Comparison of ENCODE assay signal across 8 cellular contexts in genomic region chrX:15143050-15143824, GRCh38.
DNase-seq lines count a peak whose midpoint lies in the region; ATAC-seq and TF ChIP-seq lines count a peak whose summit lies in the region.

No MANE protein-coding gene starts in this region.

- H3K18ac ChIP-seq in mesenchymal stem cell (ENCODE audit: low read depth in 1 of 2, low read length in 2 of 2) = no peak overlapping the region

- WGBS in mesenchymal stem cell = 60% methylated on average over 2 of the region's 6 CpGs

- no peak overlapping the region for H2BK5ac ChIP-seq in mesenchymal stem cell (ENCODE audit: low read depth, low read length, poor library complexity, severe bottlenecking)

- peak; percentile 86 for ATAC-seq in GM23338
- peak; percentile 60 for ATAC-seq in activated CD4-positive, alpha-beta T cell treated with anti-CD3 and anti-CD28 coated beads for 36 hours
- no peak for ATAC-seq in GM19452 (IDR thresholded peaks at IDR 0.05; ENCODE audit: unreplicated experiment)

- DNase-seq in G401 (ENCODE audit: low spot score) (peak; percentile 61), GM23338 (ENCODE audit: low spot score) (peak; percentile 66), NCI-H2081 (lab: John Stamatoyannopoulos, UW) (peak; percentile 40 to 56), dermis blood vessel endothelial cell (peak; percentile 62), mesenchymal stem cell (peak; percentile 22)
- DNase-seq in activated CD4-positive, alpha-beta T cell treated with anti-CD3 and anti-CD28 coated beads for 36 hours = peak; percentile 70
- peak; percentile 33 for DNase-seq in stimulated activated naive CD4-positive, alpha-beta T cell treated with Interleukin-2 at 50 U/mL for 16 hours (lab: John Stamatoyannopoulos, UW)

- no peak overlapping the region for H2BK15ac ChIP-seq in mesenchymal stem cell (ENCODE audit: low read depth, poor library complexity, severe bottlenecking)

- no peak overlapping the region for H3K4me2 ChIP-seq in GM23338
- H3K4me2 ChIP-seq in mesenchymal stem cell (ENCODE audit: low read length, poor library complexity, severe bottlenecking) = no peak overlapping the region

- H3F3A ChIP-seq in GM23338 (replicated peaks; ENCODE audit: low read depth) = no peaks in the 10 kb centered on the region

- no peaks in the 10 kb centered on the region for H3K79me1 ChIP-seq in mesenchymal stem cell (replicated peaks; ENCODE audit: low read length, poor library complexity, severe bottlenecking)

- H4K91ac ChIP-seq in mesenchymal stem cell (ENCODE audit: low read length) = no peak overlapping the region

- H3K4ac ChIP-seq in mesenchymal stem cell (ENCODE audit: low read depth in 1 of 2, low read length in 2 of 2) = no peak overlapping the region

- no peaks in the 10 kb centered on the region for H3K9me2 ChIP-seq in GM23338 (ENCODE audit: insufficient read depth)

- H3K27ac ChIP-seq in GM23338 (ENCODE audit: low read depth) (no peak overlapping the region), mesenchymal stem cell (ENCODE audit: low read length, poor library complexity, severe bottlenecking) (no peak overlapping the region)

- no peak overlapping the region for H4K8ac ChIP-seq in mesenchymal stem cell (ENCODE audit: low read length)

- POLR2A ChIA-PET in activated CD4-positive, alpha-beta T cell treated with anti-CD3 and anti-CD28 coated beads for 36 hours (lab: Charles Lee) = no interaction called here

- TF ChIP-seq CTCF in GM23338 (conservative IDR thresholded peaks at IDR 0.05; ENCODE audit: low read depth in 2 of 2) = peak; percentile 68 to 76

- H3K36me3 ChIP-seq in GM23338 (ENCODE audit: insufficient read depth) (no peaks in the 10 kb centered on the region), mesenchymal stem cell (ENCODE audit: control insufficient read depth in 1 of 2, insufficient read depth in 2 of 2, low read depth in 1 of 2, low read length in 2 of 2) (no peaks in the 10 kb centered on the region)

- no peak overlapping the region for H3K14ac ChIP-seq in mesenchymal stem cell (ENCODE audit: low read length in 2 of 2)

- intact Hi-C loops in activated CD4-positive, alpha-beta T cell treated with anti-CD3 and anti-CD28 coated beads for 36 hours (cut with DNase I, micrococcal nuclease) = loop anchor here (1.0 to 5.0 kb wide), 7 partner anchors 36 to 1104 kb away; partner anchors contain the start of gene GLRA2 (in 1 of the 2)

- H2AK5ac ChIP-seq in mesenchymal stem cell (ENCODE audit: low read length, severe bottlenecking) = no peak overlapping the region

- H2BK120ac ChIP-seq in mesenchymal stem cell (ENCODE audit: low read depth, low read length) = no peak overlapping the region

- peaks cover 3% of the 10 kb centered on the region; the same call in 1 of the 3 replicates for H3K4me1 Mint-ChIP-seq in GM23338
- peaks cover 13% of the 10 kb centered on the region for H3K4me1 Mint-ChIP-seq in activated CD4-positive, alpha-beta T cell treated with anti-CD3 and anti-CD28 coated beads for 36 hours

- CTCF ChIA-PET in activated CD4-positive, alpha-beta T cell treated with anti-CD3 and anti-CD28 coated beads for 36 hours (lab: Charles Lee) = interaction anchor here (0.6 to 1.7 kb wide), 10 partner anchors 8 to 446 kb away, joined by 3 to 6 read pairs (median 4); no protein-coding TSS in a partner anchor

- H3K27me3 ChIP-seq in GM23338 (ENCODE audit: insufficient read depth) (no peaks in the 10 kb centered on the region), mesenchymal stem cell (ENCODE audit: control insufficient read depth in 1 of 2, insufficient read depth in 1 of 2, low read length in 2 of 2) (peaks cover 0 to 11% of the 10 kb centered on the region in 2 experiments)

- no peaks in the 10 kb centered on the region for H3K9me3 ChIP-seq in mesenchymal stem cell (ENCODE audit: control insufficient read depth, low read length)

- no peak overlapping the region for H2BK12ac ChIP-seq in mesenchymal stem cell (ENCODE audit: low read length in 2 of 2)

- no peaks in the 10 kb centered on the region for H3K27me3 Mint-ChIP-seq in GM23338 (ENCODE audit: insufficient read depth, low read depth, poor library complexity)
- H3K27me3 Mint-ChIP-seq in activated CD4-positive, alpha-beta T cell treated with anti-CD3 and anti-CD28 coated beads for 36 hours = no peaks in the 10 kb centered on the region

- in situ Hi-C loops in G401 (cut with HindIII; ENCODE audit: low sequenced_read_pairs) = no loop called here

- H3K4me3 ChIP-seq in GM23338 = no peak overlapping the region
- no peak overlapping the region for H3K4me3 ChIP-seq in mesenchymal stem cell (ENCODE audit: insufficient read depth in 1 of 2, low read depth in 1 of 2, low read length in 2 of 2)

- H3K79me2 ChIP-seq in GM23338 (replicated peaks; ENCODE audit: insufficient read depth) = no peaks in the 10 kb centered on the region

- H3K36me3 Mint-ChIP-seq in GM23338 (ENCODE audit: low read depth) = no peaks in the 10 kb centered on the region
- H3K36me3 Mint-ChIP-seq in activated CD4-positive, alpha-beta T cell treated with anti-CD3 and anti-CD28 coated beads for 36 hours (ENCODE audit: low read depth) = no peaks in the 10 kb centered on the region

- H3K27ac Mint-ChIP-seq in GM23338 = no peak overlapping the region; the same call in 1 of the 2 replicates
- no peak overlapping the region for H3K27ac Mint-ChIP-seq in activated CD4-positive, alpha-beta T cell treated with anti-CD3 and anti-CD28 coated beads for 36 hours

- H3K9ac ChIP-seq in mesenchymal stem cell (ENCODE audit: low read length) = no peak overlapping the region

- H3K4me1 ChIP-seq in GM23338 (ENCODE audit: insufficient read depth) = no peaks in the 10 kb centered on the region
- H3K4me1 ChIP-seq in mesenchymal stem cell (ENCODE audit: control insufficient read depth, insufficient read depth, low read depth, low read length) = no peaks in the 10 kb centered on the region

- no peaks in the 10 kb centered on the region for H4K20me1 ChIP-seq in GM23338 (replicated peaks; ENCODE audit: insufficient read depth)

- no peak overlapping the region for H3K23ac ChIP-seq in mesenchymal stem cell (ENCODE audit: low read length in 2 of 2)

- H3K4me3 Mint-ChIP-seq in GM23338 = no peak overlapping the region
- no peak overlapping the region for H3K4me3 Mint-ChIP-seq in activated CD4-positive, alpha-beta T cell treated with anti-CD3 and anti-CD28 coated beads for 36 hours

- no peak overlapping the region for H2AFZ ChIP-seq in GM23338
- H2AFZ ChIP-seq in mesenchymal stem cell (ENCODE audit: low read depth, low read length) = no peak overlapping the region

- H3K9me3 Mint-ChIP-seq in GM23338 = no peaks in the 10 kb centered on the region
- no peaks in the 10 kb centered on the region for H3K9me3 Mint-ChIP-seq in activated CD4-positive, alpha-beta T cell treated with anti-CD3 and anti-CD28 coated beads for 36 hours (ENCODE audit: low read depth)

TF ChIP-seq in GM23338, 12 proteins besides CTCF, POLR2A, EP300 and RAD21 (continues in another document):
- TF ChIP-seq JUNB (IDR thresholded peaks at IDR 0.05; ENCODE audit: unreplicated experiment) (no peak), CREB1 (CRISPR knock-in tag; IDR thresholded peaks at IDR 0.05; ENCODE audit: low read depth) (no peak), EZH2 (IDR thresholded peaks at IDR 0.05; ENCODE audit: low read depth, unreplicated experiment) (no peak)
- TF ChIP-seq, protein P1, sequence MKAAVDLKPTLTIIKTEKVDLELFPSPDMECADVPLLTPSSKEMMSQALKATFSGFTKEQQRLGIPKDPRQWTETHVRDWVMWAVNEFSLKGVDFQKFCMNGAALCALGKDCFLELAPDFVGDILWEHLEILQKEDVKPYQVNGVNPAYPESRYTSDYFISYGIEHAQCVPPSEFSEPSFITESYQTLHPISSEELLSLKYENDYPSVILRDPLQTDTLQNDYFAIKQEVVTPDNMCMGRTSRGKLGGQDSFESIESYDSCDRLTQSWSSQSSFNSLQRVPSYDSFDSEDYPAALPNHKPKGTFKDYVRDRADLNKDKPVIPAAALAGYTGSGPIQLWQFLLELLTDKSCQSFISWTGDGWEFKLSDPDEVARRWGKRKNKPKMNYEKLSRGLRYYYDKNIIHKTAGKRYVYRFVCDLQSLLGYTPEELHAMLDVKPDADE (IDR thresholded peaks at IDR 0.05) = no peak
